In genomic region chr1:147700042-147700711, GRCh38 we compare ENCODE assay signal across 8 cellular contexts.
A peak's percentile ranks its signal among the peaks of the same experiment; 100 is the strongest.
DNase-seq lines count a peak whose midpoint lies in the region; ATAC-seq and TF ChIP-seq lines count a peak whose summit lies in the region.

No MANE protein-coding gene starts in this region.

- H3K27ac ChIP-seq in 22Rv1 (no peak overlapping the region), VCaP (0 out of 2 replicates have a peak overlapping the region, but pooled peaks have one; percentile 11)

- DNase-seq in NCI-H2081 (lab: John Stamatoyannopoulos, UW) (peak; percentile 71 to 75), T47D (ENCODE audit: low read depth in 1 of 2, low spot score in 1 of 2) (peak; percentile 72 to 79), iris pigment epithelial cell (ENCODE audit: low read depth) (peak; percentile 67)
- DNase-seq in stimulated activated CD4-positive, alpha-beta T cell treated with anti-CD3 and anti-CD28 coated beads, Interleukin-15, amount 100 ng/mL, for 24 hours, result peak; percentile 67

- no peak for ATAC-seq in GM19467 (IDR thresholded peaks at IDR 0.05; ENCODE audit: unreplicated experiment)

- peak; percentile 99 for TF ChIP-seq CTCF in 22Rv1 (IDR thresholded peaks at IDR 0.05)
- peak; percentile 76 for TF ChIP-seq CTCF in GM12874 (IDR thresholded peaks at IDR 0.05; ENCODE audit: insufficient read depth, low read depth, low read length)
- TF ChIP-seq CTCF in VCaP (conservative IDR thresholded peaks at IDR 0.05), result peak; percentile 93

- in situ Hi-C loops in T47D (cut with HindIII; ENCODE audit: low pct_unique_long_range_greater_than_20kb, low sequenced_read_pairs), result no loop called here
